In genomic region chr15:36501063-36501678, GRCh38 we compare ENCODE assay signal across 2 cellular contexts.
TF ChIP-seq lines count a peak whose summit lies in the region.

No MANE protein-coding gene starts in this region.

TF ChIP-seq in GM23338, 12 proteins besides CTCF, POLR2A, EP300 and RAD21 (continued from another document):
- TF ChIP-seq REST (IDR thresholded peaks at IDR 0.05; ENCODE audit: unreplicated experiment) (no peak), NANOG (IDR thresholded peaks at IDR 0.05; ENCODE audit: borderline replicate concordance) (no peak), JUNB (IDR thresholded peaks at IDR 0.05; ENCODE audit: unreplicated experiment) (no peak), CREB1 (CRISPR knock-in tag; IDR thresholded peaks at IDR 0.05; ENCODE audit: low read depth) (no peak), ZNF462 (CRISPR knock-in tag; IDR thresholded peaks at IDR 0.05) (no peak), EZH2phosphoT487 (IDR thresholded peaks at IDR 0.05; ENCODE audit: unreplicated experiment) (no peak), ZNF331 (CRISPR knock-in tag; IDR thresholded peaks at IDR 0.05; ENCODE audit: low read depth) (no peak), POLR2AphosphoS5 (IDR thresholded peaks at IDR 0.05; ENCODE audit: low read depth) (no peak), STAT1 (IDR thresholded peaks at IDR 0.05; ENCODE audit: unreplicated experiment) (no peak)

TF ChIP-seq in H1, 55 proteins besides CTCF, POLR2A, EP300 and RAD21 (continued from another document):
- peak; percentile 66 for TF ChIP-seq CHD7 (IDR thresholded peaks at IDR 0.05; ENCODE audit: insufficient replicate concordance, low read length)
- TF ChIP-seq RXRA (IDR thresholded peaks at IDR 0.05; ENCODE audit: insufficient read depth, low read depth, low read length), result no peak
- TF ChIP-seq KDM1A (IDR thresholded peaks at IDR 0.05; ENCODE audit: borderline replicate concordance, low read length), result no peak
